Comparison of ENCODE assay signal across 27 cellular contexts in the genomic region with DNA sequence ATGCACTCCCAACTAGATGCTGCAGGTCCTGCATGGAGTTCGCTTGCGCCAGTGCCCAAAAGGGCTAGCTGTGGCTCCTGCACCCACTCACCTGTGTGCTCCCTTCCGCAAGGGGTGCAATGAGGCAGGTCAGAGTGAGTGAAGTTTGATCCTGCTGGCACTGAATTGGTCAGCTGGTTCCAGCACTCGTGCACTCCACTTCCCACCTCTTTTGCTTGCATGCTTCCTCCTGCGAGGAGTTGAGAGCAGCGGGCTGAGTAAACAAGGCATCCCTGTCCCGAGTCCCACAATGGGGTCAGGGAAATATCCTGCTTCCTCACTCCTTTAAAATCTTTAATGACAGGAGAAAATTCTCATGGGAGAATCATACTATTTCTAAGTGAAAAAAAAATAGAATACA.
"Had no signal": no experiment of that assay in that cellular context is flagged by ENCODE, and none has a peak within 500 bp of the region (broad histone marks: within the 10 kb centered on the region; RNA-seq: fewer than 3 reads in every experiment).

No MANE protein-coding gene starts in this region.

- H3K4me3 Mint-ChIP-seq: activated CD8-positive, alpha-beta T cell treated with anti-CD3 and anti-CD28 coated beads for 36 hours; activated naive CD8-positive, alpha-beta T cell treated with anti-CD3 and anti-CD28 coated beads, Interleukin-2, amount 10 ng/mL, durations not matched to agents 7 days and 5 days; activated T-cell treated with anti-CD3 and anti-CD28 coated beads, Interleukin-2, amount 50 U/mL, for 72 hours had no signal

- H3K4me3 ChIP-seq: adrenal gland, K562, SK-N-MC had no signal

- H3K4me1 ChIP-seq: adrenal gland had no signal

- H3K27me3 Mint-ChIP-seq: activated naive CD8-positive, alpha-beta T cell treated with anti-CD3 and anti-CD28 coated beads, Interleukin-2, amount 10 ng/mL, durations not matched to agents 7 days and 5 days had no signal

- H3K27me3 ChIP-seq: adrenal gland had no signal

- DNase-seq: activated CD4-positive, alpha-beta T cell treated with anti-CD3 and anti-CD28 coated beads for 4 hours; activated CD8-positive, alpha-beta memory T cell treated with anti-CD3 and anti-CD28 coated beads, Interleukin-2, amount 50 U/mL, for 4 hours; activated CD8-positive, alpha-beta T cell treated with anti-CD3 and anti-CD28 coated beads for 36 hours; activated naive CD4-positive, alpha-beta T cell treated with anti-CD3 and anti-CD28 coated beads, Interleukin-2, amount 50 U/mL, for 16 hours; activated naive CD8-positive, alpha-beta T cell treated with anti-CD3 and anti-CD28 coated beads, Interleukin-2, amount 10 ng/mL, durations not matched to agents 7 days and 5 days; activated T-cell treated with anti-CD3 and anti-CD28 coated beads, Interleukin-2, amount 50 U/mL, for 72 hours; adrenal gland; anterior cingulate cortex; Karpas-422; MM.1S; NCI-H1105 treated with DMSO at 0.1 percent for 48 hours; NCI-H1436 treated with DMSO at 0.1 percent for 48 hours; NCI-H187; NCI-H2171; NCI-H2227 treated with DMSO at 0.1 percent for 48 hours; NCI-H446 treated with DMSO at 0.1 percent for 48 hours; NCI-H526 treated with DMSO at 0.1 percent for 48 hours; NCI-H82; OCI-M1; RPMI8226; T-helper 1 cell had no signal

- H3K4me1 Mint-ChIP-seq: activated naive CD8-positive, alpha-beta T cell treated with anti-CD3 and anti-CD28 coated beads, Interleukin-2, amount 10 ng/mL, durations not matched to agents 7 days and 5 days had no signal

- ATAC-seq: activated CD4-positive, CD25-positive, alpha-beta regulatory T cell treated with anti-CD3 and anti-CD28 coated beads, Interleukin-2, amount 50 U/mL, for 24 hours; activated CD8-positive, alpha-beta T cell treated with anti-CD3 and anti-CD28 coated beads for 36 hours; activated T-cell treated with anti-CD3 and anti-CD28 coated beads, Interleukin-2, amount 50 U/mL, for 72 hours; K562; Panc1; Right ventricle myocardium inferior had no signal

- H3K27ac ChIP-seq: adrenal gland, SK-N-MC, VCaP had no signal

- H3K36me3 Mint-ChIP-seq: activated naive CD8-positive, alpha-beta T cell treated with anti-CD3 and anti-CD28 coated beads, Interleukin-2, amount 10 ng/mL, durations not matched to agents 7 days and 5 days had no signal

- H3K36me3 ChIP-seq: adrenal gland had no signal

- H3K9me3 Mint-ChIP-seq: activated CD8-positive, alpha-beta T cell treated with anti-CD3 and anti-CD28 coated beads for 36 hours; activated naive CD8-positive, alpha-beta T cell treated with anti-CD3 and anti-CD28 coated beads, Interleukin-2, amount 10 ng/mL, durations not matched to agents 7 days and 5 days; activated T-cell treated with anti-CD3 and anti-CD28 coated beads, Interleukin-2, amount 50 U/mL, for 72 hours had no signal

- H3K9me3 ChIP-seq: adrenal gland had no signal

- H3K27ac Mint-ChIP-seq: activated CD8-positive, alpha-beta T cell treated with anti-CD3 and anti-CD28 coated beads for 36 hours; activated naive CD8-positive, alpha-beta T cell treated with anti-CD3 and anti-CD28 coated beads, Interleukin-2, amount 10 ng/mL, durations not matched to agents 7 days and 5 days; activated T-cell treated with anti-CD3 and anti-CD28 coated beads, Interleukin-2, amount 50 U/mL, for 72 hours had no signal
